Comparison of ENCODE assay signal across 2 cellular contexts in genomic region chr6:104473021-104473429, GRCh38.
TF ChIP-seq lines count a peak whose summit lies in the region.

No MANE protein-coding gene starts in this region.

TF ChIP-seq in GM23338, 12 proteins besides CTCF, POLR2A, EP300 and RAD21 (continued from another document):
- TF ChIP-seq ETS1 (IDR thresholded peaks at IDR 0.05) (no peak), ZNF114 (CRISPR knock-in tag; IDR thresholded peaks at IDR 0.05) (no peak), CREB1 (CRISPR knock-in tag; IDR thresholded peaks at IDR 0.05; ENCODE audit: low read depth) (no peak)

TF ChIP-seq in neural cell, 6 proteins besides CTCF, POLR2A, EP300 and RAD21 (continued from another document):
- TF ChIP-seq REST (IDR thresholded peaks at IDR 0.05; ENCODE audit: borderline replicate concordance): no peak
